ENCODE assay signal across 8 cellular contexts in genomic region chr21:15640113-15640512, GRCh38.
A peak's percentile ranks its signal among the peaks of the same experiment; 100 is the strongest.
DNase-seq lines count a peak whose midpoint lies in the region; ATAC-seq, FAIRE-seq and TF ChIP-seq lines count a peak whose summit lies in the region.
"Not testable (repeated sequence)": the region's sequence is repeated elsewhere in the genome, so short reads cannot be mapped to it uniquely, and the experiment has no call there.

No MANE protein-coding gene starts in this region.

- TF ChIP-seq RAD21 in A549 (conservative IDR thresholded peaks at IDR 0.05 in 1 of 2, IDR thresholded peaks at IDR 0.05 in 1 of 2): not testable (repeated sequence)

- H3K4me1 Mint-ChIP-seq in Caco-2 (ENCODE audit: low read depth, unreplicated experiment) (peaks cover 38% of the 10 kb centered on the region), MCF 10A (ENCODE audit: insufficient read depth, unreplicated experiment) (peaks cover 25% of the 10 kb centered on the region)

- not testable (repeated sequence) for H3K18ac ChIP-seq in trophoblast cell (ENCODE audit: low read length)

- H3K14ac ChIP-seq in trophoblast cell (ENCODE audit: low read length): peak overlapping the region; percentile 82

- H4K91ac ChIP-seq in trophoblast cell (ENCODE audit: low read depth, low read length): peak overlapping the region; percentile 80

- not testable (repeated sequence) for TF ChIP-seq POLR2A in A549 (IDR thresholded peaks at IDR 0.05; ENCODE audit: low read length); thyroid gland (IDR thresholded peaks at IDR 0.05); uterus (IDR thresholded peaks at IDR 0.05)

- peak overlapping the region; percentile 54 for H4K8ac ChIP-seq in trophoblast cell (ENCODE audit: low read depth, low read length)

- TF ChIP-seq EP300 in A549 (IDR thresholded peaks at IDR 0.05): not testable (repeated sequence)

- not testable (repeated sequence) for H3K36me3 ChIP-seq in Caco-2 (ENCODE audit: control insufficient read depth, insufficient read depth, low read length); HEK293 (ENCODE audit: control insufficient read depth in 2 of 2, insufficient read depth in 1 of 2, low read length in 2 of 2); pancreas; trophoblast cell (ENCODE audit: control insufficient read depth in 1 of 2, insufficient read depth in 2 of 2, low read length in 2 of 2); thyroid gland; uterus

- peaks cover 13% of the 10 kb centered on the region for H3K9me3 Mint-ChIP-seq in Caco-2 (ENCODE audit: unreplicated experiment)
- not testable (repeated sequence) for H3K9me3 Mint-ChIP-seq in MCF 10A (ENCODE audit: unreplicated experiment)

- POLR2A ChIA-PET in A549 (lab: Yijun Ruan, JAX); Caco-2 (lab: Charles Lee); HEK293 (lab: Yijun Ruan, JAX): not testable (repeated sequence)
- POLR2A ChIA-PET in MCF 10A (lab: Yijun Ruan, JAX): interaction anchor here (0.7 to 1.9 kb wide), 6 partner anchors 12 to 31 kb away, joined by 3 to 14 read pairs (median 4); no protein-coding TSS in a partner anchor

- 56% methylated on average over 3 of the region's 3 CpGs for WGBS in A549 (ENCODE audit: missing lambda C conversion rate)
- WGBS in pancreas, 2 donors: 86% methylated on average over 3 of the region's 3 CpGs
- WGBS in trophoblast cell (ENCODE audit: extremely low coverage, insufficient coverage, insufficient read length): no CpG with 5 or more reads among the region's 3 CpGs
- WGBS in thyroid gland, 2 donors: 84 to 91% methylated on average over 3 of the region's 3 CpGs

- H3K4me2 ChIP-seq in A549; trophoblast cell (ENCODE audit: low read length): not testable (repeated sequence)

- H3K27me3 Mint-ChIP-seq in Caco-2 (ENCODE audit: insufficient read depth, unreplicated experiment); MCF 10A (ENCODE audit: insufficient read depth, unreplicated experiment): not testable (repeated sequence)

- peak overlapping the region; percentile 89 for H2AK5ac ChIP-seq in trophoblast cell (ENCODE audit: low read length)

- peaks cover 21% of the 10 kb centered on the region for H3K79me1 ChIP-seq in trophoblast cell (ENCODE audit: low read length)

- H3K4me3 Mint-ChIP-seq in Caco-2 (ENCODE audit: unreplicated experiment); MCF 10A (ENCODE audit: unreplicated experiment): not testable (repeated sequence)

- H2AFZ ChIP-seq in trophoblast cell (ENCODE audit: insufficient read depth, low read length, poor library complexity): not testable (repeated sequence)

- H3K27ac ChIP-seq in A549; HEK293 (ENCODE audit: extremely low read depth, low read depth, low read length); pancreas; trophoblast cell (ENCODE audit: low read depth, low read length): not testable (repeated sequence)
- H3K27ac ChIP-seq in thyroid gland (peak overlapping the region in 2 of 3 donors; percentile 2 to 54), uterus (peak overlapping the region; percentile 21 to 67)

- not testable (repeated sequence) for H3K36me3 Mint-ChIP-seq in Caco-2 (ENCODE audit: insufficient read depth, unreplicated experiment); MCF 10A (ENCODE audit: insufficient read depth, unreplicated experiment)

- not testable (repeated sequence) for H3K27me3 ChIP-seq in Caco-2 (replicated peaks; ENCODE audit: control insufficient read depth, insufficient read depth, low read length); pancreas; trophoblast cell (ENCODE audit: insufficient read depth, low read length); thyroid gland; uterus

- H3K9me3 ChIP-seq in A549; Caco-2; HEK293 (ENCODE audit: control insufficient read depth, insufficient read depth, low read depth, low read length); pancreas; trophoblast cell (ENCODE audit: insufficient read depth, low read depth, low read length); thyroid gland; uterus: not testable (repeated sequence)

- not testable (repeated sequence) for H2BK5ac ChIP-seq in trophoblast cell (ENCODE audit: low read depth, low read length, poor library complexity)

- not testable (repeated sequence) for H3K23ac ChIP-seq in trophoblast cell (ENCODE audit: low read length)

- peak overlapping the region; percentile 91 for H2BK120ac ChIP-seq in trophoblast cell (ENCODE audit: insufficient read depth, low read length, poor library complexity)

- H3K4me3 ChIP-seq in A549; Caco-2 (ENCODE audit: low read depth, low read length); HEK293 (ENCODE audit: low read depth, low read length); pancreas; trophoblast cell (ENCODE audit: low read depth, low read length); thyroid gland (replicated peaks in 1 of 3); uterus: not testable (repeated sequence)

- not testable (repeated sequence) for H3K4me1 ChIP-seq in A549; HEK293 (ENCODE audit: control insufficient read depth, insufficient read depth, low read length); pancreas; uterus
- peaks cover 58% of the 10 kb centered on the region for H3K4me1 ChIP-seq in Caco-2
- peaks cover 7 to 20% of the 10 kb centered on the region in 2 experiments for H3K4me1 ChIP-seq in trophoblast cell (ENCODE audit: control insufficient read depth in 1 of 2, insufficient read depth in 2 of 2, low read length in 2 of 2)
- peaks cover 14 to 20% of the 10 kb centered on the region in 2 donors for H3K4me1 ChIP-seq in thyroid gland

- peak overlapping the region; percentile 97 for H2BK12ac ChIP-seq in trophoblast cell (ENCODE audit: low read length)

- not testable (repeated sequence) for H4K12ac ChIP-seq in trophoblast cell (ENCODE audit: low read depth, low read length)

- intact Hi-C loops in Caco-2 (cut with micrococcal nuclease; ENCODE audit: unreplicated experiment); MCF 10A (cut with micrococcal nuclease); pancreas (cut with DNase I); uterus (cut with DNase I; ENCODE audit: low total_unique reads): not testable (repeated sequence)
- intact Hi-C loops in thyroid gland (cut with DNase I): loop anchor here (10.0 kb wide), 1 partner anchor 85 kb away; the partner anchor contains the start of gene USP25

- not testable (repeated sequence) for BruUV-seq in Caco-2 (replicated peaks; lab: Mats Ljungman, UMichigan); MCF 10A (replicated peaks; lab: Mats Ljungman, UMichigan)

- not testable (repeated sequence) for DNase-seq in A549 (ENCODE audit: low read depth in 1 of 2, low spot score in 1 of 2); Caco-2; MCF 10A (ENCODE audit: unreplicated experiment); pancreas; trophoblast cell; thyroid gland; uterus

- H3K9ac ChIP-seq in trophoblast cell (ENCODE audit: low read length): not testable (repeated sequence)

- ATAC-seq in A549, pancreas: not testable (repeated sequence)

- peak overlapping the region; percentile 89 for H3K27ac Mint-ChIP-seq in Caco-2 (ENCODE audit: unreplicated experiment)
- peak overlapping the region; percentile 84 for H3K27ac Mint-ChIP-seq in MCF 10A (ENCODE audit: low read depth, unreplicated experiment)

- TF ChIP-seq CTCF in A549 (IDR thresholded peaks at IDR 0.05); Caco-2 (IDR thresholded peaks at IDR 0.05; ENCODE audit: insufficient read depth in 1 of 2, low read depth in 1 of 2, low read length in 1 of 2, severe bottlenecking in 1 of 2, unreplicated experiment in 1 of 2); HEK293 (tag by site-specific recombination; IDR thresholded peaks at IDR 0.05); MCF 10A (IDR thresholded peaks at IDR 0.05; ENCODE audit: unreplicated experiment); pancreas (IDR thresholded peaks at IDR 0.05); thyroid gland (IDR thresholded peaks at IDR 0.05); uterus (IDR thresholded peaks at IDR 0.05): not testable (repeated sequence)

- not testable (repeated sequence) for H3K79me2 ChIP-seq in trophoblast cell (ENCODE audit: control insufficient read depth, insufficient read depth, low read length, poor library complexity)

- not testable (repeated sequence) for FAIRE-seq in A549 (lab: Jason Lieb, UNC)
- FAIRE-seq in pancreas (lab: Jason Lieb, UNC): peak; percentile 17

- H3K4ac ChIP-seq in trophoblast cell (ENCODE audit: low read depth, low read length): not testable (repeated sequence)

- CTCF ChIA-PET in A549 (lab: Yijun Ruan, JAX); Caco-2 (lab: Charles Lee); HEK293 (lab: Yijun Ruan, JAX): not testable (repeated sequence)
- CTCF ChIA-PET in MCF 10A (lab: Yijun Ruan, JAX): interaction anchor here (0.5 to 0.9 kb wide), 2 partner anchors 31 to 1228 kb away, joined by 3 read pairs; no protein-coding TSS in a partner anchor

TF ChIP-seq in A549, 52 proteins besides CTCF, POLR2A, EP300 and RAD21:
- TF ChIP-seq ZC3H11A (IDR thresholded peaks at IDR 0.05): peak; percentile 69

TF ChIP-seq in HEK293, 187 proteins besides CTCF, POLR2A, EP300 and RAD21 (continues in another document):
- TF ChIP-seq ZNF623 (tag by site-specific recombination; IDR thresholded peaks at IDR 0.05): peak; percentile 27; the same call in 1 of the 2 replicates
- TF ChIP-seq ZNF426 (tag by site-specific recombination; IDR thresholded peaks at IDR 0.05): peak; percentile 56
- peak; percentile 79; the same call in 1 of the 2 replicates for TF ChIP-seq ZNF394 (tag by site-specific recombination; IDR thresholded peaks at IDR 0.05; ENCODE audit: borderline replicate concordance)
